Comparison of ENCODE assay signal across 28 cellular contexts in genomic region chr2:233950078-233950825, GRCh38. TPM values are rescaled to one million over a fixed set of nuclear protein-coding genes. Genes with fewer than 3 reads are reported as not detected.
"Had no signal": no experiment of that assay in that cellular context is flagged by ENCODE, and none has a peak within 500 bp of the region (broad histone marks: within the 10 kb centered on the region; RNA-seq: fewer than 3 reads in every experiment).

No MANE protein-coding gene starts in this region.

- H3K27ac Mint-ChIP-seq: dendritic cell treated with granulocyte-macrophage colony-stimulating factor and Interleukin-4, amounts not matched to agents 40 ng/mL and 50 ng/mL, for 4 days; effector memory CD8-positive, alpha-beta T cell; endodermal cell; mesothelial cell of epicardium; naive B cell had no signal

- DNase-seq: colonic mucosa; cortex of kidney; effector CD8-positive, alpha-beta T cell; effector memory CD8-positive, alpha-beta T cell; endodermal cell; erythroblast; esophagus squamous epithelium; foreskin fibroblast; foreskin melanocyte; gastrocnemius medialis; glutamatergic neuron; head of caudate nucleus; heart right ventricle; hippocampal formation; left cardiac atrium; left lung; left ventricle myocardium superior; lower lobe of right lung; mesenchymal stem cell; mucosa of descending colon; naive B cell had no signal

- H3K4me3 Mint-ChIP-seq: dendritic cell treated with granulocyte-macrophage colony-stimulating factor and Interleukin-4, amounts not matched to agents 40 ng/mL and 50 ng/mL, for 4 days; effector memory CD8-positive, alpha-beta T cell; endodermal cell; mesothelial cell of epicardium; naive B cell had no signal

- H3K36me3 Mint-ChIP-seq: mesothelial cell of epicardium, naive B cell had no signal

- H3K9me3 Mint-ChIP-seq: dendritic cell treated with granulocyte-macrophage colony-stimulating factor and Interleukin-4, amounts not matched to agents 40 ng/mL and 50 ng/mL, for 4 days; effector memory CD8-positive, alpha-beta T cell; endodermal cell had no signal

- H3K4me1 Mint-ChIP-seq: endodermal cell, naive B cell had no signal

RNA-seq across cellular contexts. Expression of gene TRPM8, which starts 33.1 kb away (rescaled TPM):
- total RNA-seq: colonic mucosa, dermis microvascular lymphatic vessel endothelial cell, endodermal cell, esophagus mucosa, esophagus squamous epithelium, gastrocnemius medialis, glomerular endothelial cell, heart right ventricle, left cardiac atrium, left lung, left ventricle myocardium superior, lower lobe of right lung, lung microvascular endothelial cell, mesenteric fat pad, mesothelial cell of epicardium, mucosa of descending colon had no signal
- polyA plus RNA-seq: heart right ventricle had no signal
